ENCODE assay signal across 1 cellular context in the genomic region with DNA sequence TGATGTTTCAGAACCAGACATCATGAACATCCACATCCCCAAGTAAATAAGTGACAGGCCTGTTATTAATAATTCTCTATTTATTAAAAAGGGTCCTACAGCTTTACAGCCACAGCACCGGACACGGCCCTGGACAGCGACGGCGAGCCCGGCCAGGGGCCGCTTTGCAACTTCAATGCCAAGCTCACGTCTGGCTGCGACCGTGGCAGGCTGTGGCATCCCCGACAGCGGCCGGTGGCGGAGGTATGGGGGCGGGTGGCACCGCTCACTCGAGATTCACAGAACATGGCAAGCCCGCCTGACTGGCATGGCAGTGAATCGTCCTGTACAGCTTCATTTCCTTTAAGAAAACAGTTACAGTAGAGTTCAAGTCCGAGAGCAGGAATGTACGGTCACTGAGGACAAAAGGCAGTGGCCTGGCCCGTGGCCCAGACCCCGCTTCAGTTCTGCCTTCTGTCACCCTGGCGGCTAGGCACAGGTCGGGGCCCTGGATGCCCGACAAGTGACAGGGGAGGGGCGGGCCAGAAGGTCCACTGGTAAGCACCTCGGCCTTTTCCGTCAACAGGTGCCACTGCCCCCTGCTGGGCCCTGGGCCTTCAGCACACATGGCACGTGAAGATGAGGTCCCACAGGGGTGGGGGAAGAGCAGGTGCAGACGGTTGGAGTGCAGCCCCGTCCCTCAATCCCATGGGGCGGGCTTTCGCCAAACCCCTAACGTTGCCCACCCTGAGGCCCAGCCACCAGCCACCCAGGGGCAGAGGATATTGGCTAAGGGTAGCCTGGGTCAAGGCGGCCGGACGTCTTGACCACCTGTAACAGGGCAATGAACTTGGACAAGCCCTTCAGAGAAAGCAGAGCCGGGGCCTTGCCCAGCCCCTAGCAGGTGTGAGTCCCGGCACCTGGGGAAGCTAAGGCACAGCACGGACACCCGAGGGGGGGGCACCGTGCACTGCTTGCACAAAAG.
TF ChIP-seq lines count a peak whose summit lies in the region.

No MANE protein-coding gene starts in this region.

TF ChIP-seq in HepG2, 621 proteins besides CTCF, POLR2A, EP300 and RAD21 (continues in another document):
- TF ChIP-seq AGO2 (optimal IDR thresholded peaks at IDR 0.05; ENCODE audit: low read depth, low read length) (peak; percentile 57), RBM22 (optimal IDR thresholded peaks at IDR 0.05; ENCODE audit: low read length) (peak; percentile 47), RARA (CRISPR knock-in tag; IDR thresholded peaks at IDR 0.05) (0 out of 2 replicates have a peak, but pooled peaks have one; percentile 32), SAP130 (CRISPR knock-in tag; IDR thresholded peaks at IDR 0.05; ENCODE audit: low read depth) (peak; percentile 37; the same call in 1 of the 2 replicates), ZNF331 (CRISPR knock-in tag; IDR thresholded peaks at IDR 0.05) (peak; percentile 19; the same call in 1 of the 2 replicates), HDAC6 (IDR thresholded peaks at IDR 0.05; ENCODE audit: low read depth, low read length) (no peak), NFYB (CRISPR knock-in tag; IDR thresholded peaks at IDR 0.05) (peak; percentile 62; the same call in 1 of the 2 replicates), MED1 (CRISPR knock-in tag; IDR thresholded peaks at IDR 0.05) (no peak), SALL1 (CRISPR knock-in tag; IDR thresholded peaks at IDR 0.05) (no peak), ASH2L (IDR thresholded peaks at IDR 0.05; ENCODE audit: insufficient read length, low read depth, low read length) (peak; percentile 40), BHLHE40 (IDR thresholded peaks at IDR 0.05; ENCODE audit: low read length) (peak; percentile 96), FOXO1 (CRISPR knock-in tag; IDR thresholded peaks at IDR 0.05) (peak; percentile 18; the same call in 1 of the 2 replicates), YY1 (IDR thresholded peaks at IDR 0.05; ENCODE audit: insufficient read depth, insufficient replicate concordance, low read depth, low read length) (peak; percentile 22), SP1 (IDR thresholded peaks at IDR 0.05) (no peak), SP1 (CRISPR knock-in tag; IDR thresholded peaks at IDR 0.05) (0 out of 2 replicates have a peak, but pooled peaks have one; percentile 27), ZNF121 (CRISPR knock-in tag; IDR thresholded peaks at IDR 0.05) (peak; percentile 48; the same call in 1 of the 2 replicates), ZNF572 (CRISPR knock-in tag; IDR thresholded peaks at IDR 0.05) (0 out of 2 replicates have a peak, but pooled peaks have one; percentile 57), POLR2AphosphoS5 (IDR thresholded peaks at IDR 0.05; ENCODE audit: low read depth, low read length) (no peak), RXRA (CRISPR knock-in tag; IDR thresholded peaks at IDR 0.05) (peak; percentile 62), JUND (CRISPR knock-in tag; IDR thresholded peaks at IDR 0.05) (0 out of 2 replicates have a peak, but pooled peaks have one; percentile 17), ZNF772 (CRISPR knock-in tag; IDR thresholded peaks at IDR 0.05) (peak; percentile 29; the same call in 1 of the 2 replicates), AGO1 (IDR thresholded peaks at IDR 0.05; ENCODE audit: low read depth, low read length, poor library complexity, severe bottlenecking) (peak; percentile 54), HDAC1 (CRISPR knock-in tag; IDR thresholded peaks at IDR 0.05) (0 out of 2 replicates have a peak, but pooled peaks have one; percentile 41), NFKB2 (CRISPR knock-in tag; IDR thresholded peaks at IDR 0.05; ENCODE audit: borderline replicate concordance) (peak; percentile 11; the same call in 1 of the 2 replicates), TARDBP (CRISPR knock-in tag; IDR thresholded peaks at IDR 0.05) (0 out of 2 replicates have a peak, but pooled peaks have one; percentile 35), SOX13 (IDR thresholded peaks at IDR 0.05) (no peak), SOX13 (CRISPR knock-in tag; conservative IDR thresholded peaks at IDR 0.05 in 1 of 2, IDR thresholded peaks at IDR 0.05 in 1 of 2) (peak in 1 of 2 experiments; percentile 23; a peak in 1 of 4 replicates), ISL2 (CRISPR knock-in tag; IDR thresholded peaks at IDR 0.05) (0 out of 2 replicates have a peak, but pooled peaks have one; percentile 8), TAF15 (IDR thresholded peaks at IDR 0.05; ENCODE audit: low read depth, low read length, poor library complexity, severe bottlenecking) (peak; percentile 63), SP5 (CRISPR knock-in tag; IDR thresholded peaks at IDR 0.05; ENCODE audit: borderline replicate concordance, low read depth) (peak; percentile 53; the same call in 1 of the 2 replicates), ZNF816 (CRISPR knock-in tag; IDR thresholded peaks at IDR 0.05; ENCODE audit: borderline replicate concordance) (no peak), ESRRA (CRISPR knock-in tag; IDR thresholded peaks at IDR 0.05; ENCODE audit: low read depth) (0 out of 2 replicates have a peak, but pooled peaks have one; percentile 16), ZBTB3 (CRISPR knock-in tag; IDR thresholded peaks at IDR 0.05; ENCODE audit: borderline replicate concordance, low read depth) (no peak), SKI (IDR thresholded peaks at IDR 0.05; ENCODE audit: partially characterized antibody) (peak; percentile 49), ZNF709 (CRISPR knock-in tag; IDR thresholded peaks at IDR 0.05) (0 out of 2 replicates have a peak, but pooled peaks have one; percentile 54), ZNF292 (CRISPR knock-in tag; IDR thresholded peaks at IDR 0.05; ENCODE audit: borderline replicate concordance, low read depth) (peak; percentile 33; the same call in 1 of the 2 replicates), CREM (IDR thresholded peaks at IDR 0.05) (peak; percentile 38; the same call in 1 of the 2 replicates), CREM (CRISPR knock-in tag; IDR thresholded peaks at IDR 0.05) (no peak), GATAD2A (CRISPR knock-in tag; IDR thresholded peaks at IDR 0.05) (0 out of 2 replicates have a peak, but pooled peaks have one; percentile 28), KDM4B (CRISPR knock-in tag; IDR thresholded peaks at IDR 0.05) (0 out of 2 replicates have a peak, but pooled peaks have one; percentile 20), TBX2 (CRISPR knock-in tag; IDR thresholded peaks at IDR 0.05; ENCODE audit: borderline replicate concordance) (peak; percentile 35; the same call in 1 of the 2 replicates), HNRNPL (IDR thresholded peaks at IDR 0.05; ENCODE audit: low read depth, low read length) (peak; percentile 84), U2AF1 (optimal IDR thresholded peaks at IDR 0.05; ENCODE audit: low read depth, low read length) (peak; percentile 65), FOXA1 (IDR thresholded peaks at IDR 0.05) (no peak), FOXA1 (CRISPR knock-in tag; IDR thresholded peaks at IDR 0.05) (peak; percentile 66), STAG1 (CRISPR knock-in tag; IDR thresholded peaks at IDR 0.05) (peak; percentile 59), SRY (CRISPR knock-in tag; IDR thresholded peaks at IDR 0.05) (0 out of 2 replicates have a peak, but pooled peaks have one; percentile 33), ZFP36L2 (CRISPR knock-in tag; IDR thresholded peaks at IDR 0.05) (no peak), STAT5B (CRISPR knock-in tag; IDR thresholded peaks at IDR 0.05) (0 out of 2 replicates have a peak, but pooled peaks have one; percentile 10), ZSCAN30 (CRISPR knock-in tag; IDR thresholded peaks at IDR 0.05) (no peak), PCBP1 (IDR thresholded peaks at IDR 0.05; ENCODE audit: borderline replicate concordance, low read depth, low read length) (0 out of 2 replicates have a peak, but pooled peaks have one; percentile 60), ZNF629 (CRISPR knock-in tag; conservative IDR thresholded peaks at IDR 0.05) (no peak), MYC (CRISPR knock-in tag; IDR thresholded peaks at IDR 0.05; ENCODE audit: borderline replicate concordance) (peak; percentile 76; the same call in 1 of the 2 replicates)
- TF ChIP-seq, protein P1, sequence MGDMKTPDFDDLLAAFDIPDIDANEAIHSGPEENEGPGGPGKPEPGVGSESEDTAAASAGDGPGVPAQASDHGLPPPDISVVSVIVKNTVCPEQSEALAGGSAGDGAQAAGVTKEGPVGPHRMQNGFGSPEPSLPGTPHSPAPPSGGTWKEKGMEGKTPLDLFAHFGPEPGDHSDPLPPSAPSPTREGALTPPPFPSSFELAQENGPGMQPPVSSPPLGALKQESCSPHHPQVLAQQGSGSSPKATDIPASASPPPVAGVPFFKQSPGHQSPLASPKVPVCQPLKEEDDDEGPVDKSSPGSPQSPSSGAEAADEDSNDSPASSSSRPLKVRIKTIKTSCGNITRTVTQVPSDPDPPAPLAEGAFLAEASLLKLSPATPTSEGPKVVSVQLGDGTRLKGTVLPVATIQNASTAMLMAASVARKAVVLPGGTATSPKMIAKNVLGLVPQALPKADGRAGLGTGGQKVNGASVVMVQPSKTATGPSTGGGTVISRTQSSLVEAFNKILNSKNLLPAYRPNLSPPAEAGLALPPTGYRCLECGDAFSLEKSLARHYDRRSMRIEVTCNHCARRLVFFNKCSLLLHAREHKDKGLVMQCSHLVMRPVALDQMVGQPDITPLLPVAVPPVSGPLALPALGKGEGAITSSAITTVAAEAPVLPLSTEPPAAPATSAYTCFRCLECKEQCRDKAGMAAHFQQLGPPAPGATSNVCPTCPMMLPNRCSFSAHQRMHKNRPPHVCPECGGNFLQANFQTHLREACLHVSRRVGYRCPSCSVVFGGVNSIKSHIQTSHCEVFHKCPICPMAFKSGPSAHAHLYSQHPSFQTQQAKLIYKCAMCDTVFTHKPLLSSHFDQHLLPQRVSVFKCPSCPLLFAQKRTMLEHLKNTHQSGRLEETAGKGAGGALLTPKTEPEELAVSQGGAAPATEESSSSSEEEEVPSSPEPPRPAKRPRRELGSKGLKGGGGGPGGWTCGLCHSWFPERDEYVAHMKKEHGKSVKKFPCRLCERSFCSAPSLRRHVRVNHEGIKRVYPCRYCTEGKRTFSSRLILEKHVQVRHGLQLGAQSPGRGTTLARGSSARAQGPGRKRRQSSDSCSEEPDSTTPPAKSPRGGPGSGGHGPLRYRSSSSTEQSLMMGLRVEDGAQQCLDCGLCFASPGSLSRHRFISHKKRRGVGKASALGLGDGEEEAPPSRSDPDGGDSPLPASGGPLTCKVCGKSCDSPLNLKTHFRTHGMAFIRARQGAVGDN (CRISPR knock-in tag; IDR thresholded peaks at IDR 0.05): peak; percentile 52; the same call in 1 of the 2 replicates
- TF ChIP-seq, protein P2, sequence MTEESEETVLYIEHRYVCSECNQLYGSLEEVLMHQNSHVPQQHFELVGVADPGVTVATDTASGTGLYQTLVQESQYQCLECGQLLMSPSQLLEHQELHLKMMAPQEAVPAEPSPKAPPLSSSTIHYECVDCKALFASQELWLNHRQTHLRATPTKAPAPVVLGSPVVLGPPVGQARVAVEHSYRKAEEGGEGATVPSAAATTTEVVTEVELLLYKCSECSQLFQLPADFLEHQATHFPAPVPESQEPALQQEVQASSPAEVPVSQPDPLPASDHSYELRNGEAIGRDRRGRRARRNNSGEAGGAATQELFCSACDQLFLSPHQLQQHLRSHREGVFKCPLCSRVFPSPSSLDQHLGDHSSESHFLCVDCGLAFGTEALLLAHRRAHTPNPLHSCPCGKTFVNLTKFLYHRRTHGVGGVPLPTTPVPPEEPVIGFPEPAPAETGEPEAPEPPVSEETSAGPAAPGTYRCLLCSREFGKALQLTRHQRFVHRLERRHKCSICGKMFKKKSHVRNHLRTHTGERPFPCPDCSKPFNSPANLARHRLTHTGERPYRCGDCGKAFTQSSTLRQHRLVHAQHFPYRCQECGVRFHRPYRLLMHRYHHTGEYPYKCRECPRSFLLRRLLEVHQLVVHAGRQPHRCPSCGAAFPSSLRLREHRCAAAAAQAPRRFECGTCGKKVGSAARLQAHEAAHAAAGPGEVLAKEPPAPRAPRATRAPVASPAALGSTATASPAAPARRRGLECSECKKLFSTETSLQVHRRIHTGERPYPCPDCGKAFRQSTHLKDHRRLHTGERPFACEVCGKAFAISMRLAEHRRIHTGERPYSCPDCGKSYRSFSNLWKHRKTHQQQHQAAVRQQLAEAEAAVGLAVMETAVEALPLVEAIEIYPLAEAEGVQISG (CRISPR knock-in tag; IDR thresholded peaks at IDR 0.05): peak; percentile 89
- TF ChIP-seq, protein P3, sequence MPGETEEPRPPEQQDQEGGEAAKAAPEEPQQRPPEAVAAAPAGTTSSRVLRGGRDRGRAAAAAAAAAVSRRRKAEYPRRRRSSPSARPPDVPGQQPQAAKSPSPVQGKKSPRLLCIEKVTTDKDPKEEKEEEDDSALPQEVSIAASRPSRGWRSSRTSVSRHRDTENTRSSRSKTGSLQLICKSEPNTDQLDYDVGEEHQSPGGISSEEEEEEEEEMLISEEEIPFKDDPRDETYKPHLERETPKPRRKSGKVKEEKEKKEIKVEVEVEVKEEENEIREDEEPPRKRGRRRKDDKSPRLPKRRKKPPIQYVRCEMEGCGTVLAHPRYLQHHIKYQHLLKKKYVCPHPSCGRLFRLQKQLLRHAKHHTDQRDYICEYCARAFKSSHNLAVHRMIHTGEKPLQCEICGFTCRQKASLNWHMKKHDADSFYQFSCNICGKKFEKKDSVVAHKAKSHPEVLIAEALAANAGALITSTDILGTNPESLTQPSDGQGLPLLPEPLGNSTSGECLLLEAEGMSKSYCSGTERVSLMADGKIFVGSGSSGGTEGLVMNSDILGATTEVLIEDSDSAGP (CRISPR knock-in tag; IDR thresholded peaks at IDR 0.05; ENCODE audit: borderline replicate concordance): peak; percentile 58; the same call in 1 of the 2 replicates
- TF ChIP-seq, protein P4, sequence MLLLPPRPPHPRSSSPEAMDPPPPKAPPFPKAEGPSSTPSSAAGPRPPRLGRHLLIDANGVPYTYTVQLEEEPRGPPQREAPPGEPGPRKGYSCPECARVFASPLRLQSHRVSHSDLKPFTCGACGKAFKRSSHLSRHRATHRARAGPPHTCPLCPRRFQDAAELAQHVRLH (CRISPR knock-in tag; IDR thresholded peaks at IDR 0.05; ENCODE audit: borderline replicate concordance, low read depth): 0 out of 2 replicates have a peak, but pooled peaks have one; percentile 18
- TF ChIP-seq, protein P5, sequence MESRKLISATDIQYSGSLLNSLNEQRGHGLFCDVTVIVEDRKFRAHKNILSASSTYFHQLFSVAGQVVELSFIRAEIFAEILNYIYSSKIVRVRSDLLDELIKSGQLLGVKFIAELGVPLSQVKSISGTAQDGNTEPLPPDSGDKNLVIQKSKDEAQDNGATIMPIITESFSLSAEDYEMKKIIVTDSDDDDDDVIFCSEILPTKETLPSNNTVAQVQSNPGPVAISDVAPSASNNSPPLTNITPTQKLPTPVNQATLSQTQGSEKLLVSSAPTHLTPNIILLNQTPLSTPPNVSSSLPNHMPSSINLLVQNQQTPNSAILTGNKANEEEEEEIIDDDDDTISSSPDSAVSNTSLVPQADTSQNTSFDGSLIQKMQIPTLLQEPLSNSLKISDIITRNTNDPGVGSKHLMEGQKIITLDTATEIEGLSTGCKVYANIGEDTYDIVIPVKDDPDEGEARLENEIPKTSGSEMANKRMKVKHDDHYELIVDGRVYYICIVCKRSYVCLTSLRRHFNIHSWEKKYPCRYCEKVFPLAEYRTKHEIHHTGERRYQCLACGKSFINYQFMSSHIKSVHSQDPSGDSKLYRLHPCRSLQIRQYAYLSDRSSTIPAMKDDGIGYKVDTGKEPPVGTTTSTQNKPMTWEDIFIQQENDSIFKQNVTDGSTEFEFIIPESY (CRISPR knock-in tag; IDR thresholded peaks at IDR 0.05): peak; percentile 49; the same call in 1 of the 2 replicates
